8 cellular contexts compared by ENCODE assay signal in genomic region chr11:119094816-119095065, GRCh38. TPM values are rescaled to one million over a fixed set of nuclear protein-coding genes. Genes with fewer than 3 reads are reported as not detected.
DNase-seq lines count a peak whose midpoint lies in the region; ATAC-seq and TF ChIP-seq lines count a peak whose summit lies in the region.

No MANE protein-coding gene starts in this region.

- in situ Hi-C loops in ACHN (cut with HindIII; ENCODE audit: low pct_ligation_motif_present, low pct_unique_long_range_greater_than_20kb, low sequenced_read_pairs) (no loop called here), astrocyte of the cerebellum (cut with HindIII; ENCODE audit: low sequenced_read_pairs) (no loop called here)

- peak; percentile 28 for ATAC-seq in HG02610 (IDR thresholded peaks at IDR 0.05; ENCODE audit: unreplicated experiment)

- peak; percentile 73 for DNase-seq in ACHN
- DNase-seq in NCI-H460 (ENCODE audit: extremely low read depth, low read depth): peak; percentile 68
- DNase-seq in astrocyte of the cerebellum (ENCODE audit: low read depth): peak; percentile 40
- DNase-seq in hypothalamus (lab: John Stamatoyannopoulos, UW): peak in 33 of 51 donors; percentile 55 to 87 (median 77)
- peak; percentile 58 for DNase-seq in pulmonary artery endothelial cell (ENCODE audit: low read depth, low spot score)
- DNase-seq in effector CD8-positive, alpha-beta T cell (lab: John Stamatoyannopoulos, UW): no peak

- H3K4me3 ChIP-seq in GM08714 (ENCODE audit: low read length): peak overlapping the region; percentile 91
- peak overlapping the region; percentile 73 for H3K4me3 ChIP-seq in astrocyte of the cerebellum (ENCODE audit: low read depth, low read length)

- TF ChIP-seq CTCF in astrocyte of the cerebellum (IDR thresholded peaks at IDR 0.05; ENCODE audit: low read depth, low read length, missing control alignments): peak; percentile 68

RNA-seq across cellular contexts. Expression of gene DPAGT1, which starts 6.9 kb away (rescaled TPM):
- total RNA-seq in NCI-H460 (2014; rRNA removed; shearing (Covaris generic)): 42.1 and 44.0 TPM in 2 replicates
- polyA plus RNA-seq in NCI-H460 (2014; cell fraction: nucleus; rRNA removed): 85.7 and 92.9 TPM in 2 replicates
- total RNA-seq in pulmonary artery endothelial cell: 14.4 and 32.7 TPM in 2 replicates

RNA-seq across cellular contexts. Expression of gene HMBS, which starts 10.1 kb away (rescaled TPM):
- 8.2 and 9.4 TPM in 2 replicates for total RNA-seq in NCI-H460 (2014; rRNA removed; shearing (Covaris generic))
- polyA plus RNA-seq in NCI-H460 (2014; cell fraction: nucleus; rRNA removed): 10.6 and 26.6 TPM in 2 replicates
- 7.8 and 11.0 TPM in 2 replicates for total RNA-seq in pulmonary artery endothelial cell

RNA-seq across cellular contexts. Expression of gene C2CD2L, which starts 12.4 kb away (rescaled TPM):
- total RNA-seq in NCI-H460 (2014; rRNA removed; shearing (Covaris generic)): 6.4 and 13.7 TPM in 2 replicates
- 9.0 and 14.4 TPM in 2 replicates for polyA plus RNA-seq in NCI-H460 (2014; cell fraction: nucleus; rRNA removed)
- total RNA-seq in pulmonary artery endothelial cell: 2.0 and 4.5 TPM in 2 replicates

RNA-seq across cellular contexts. Expression of gene HINFP, which starts 26.6 kb away (rescaled TPM):
- total RNA-seq in NCI-H460 (2014; rRNA removed; shearing (Covaris generic)): 11.5 and 13.6 TPM in 2 replicates
- polyA plus RNA-seq in NCI-H460 (2014; cell fraction: nucleus; rRNA removed): 20.9 and 27.6 TPM in 2 replicates
- 15.4 and 17.7 TPM in 2 replicates for total RNA-seq in pulmonary artery endothelial cell

RNA-seq across cellular contexts. Expression of gene VPS11, which starts 27.1 kb away (rescaled TPM):
- total RNA-seq in NCI-H460 (2014; rRNA removed; shearing (Covaris generic)): 8.9 and 11.1 TPM in 2 replicates
- polyA plus RNA-seq in NCI-H460 (2014; cell fraction: nucleus; rRNA removed): 13.1 and 14.5 TPM in 2 replicates
- 21.5 and 27.4 TPM in 2 replicates for total RNA-seq in pulmonary artery endothelial cell
